9 cellular contexts compared by ENCODE assay signal in the genomic region with DNA sequence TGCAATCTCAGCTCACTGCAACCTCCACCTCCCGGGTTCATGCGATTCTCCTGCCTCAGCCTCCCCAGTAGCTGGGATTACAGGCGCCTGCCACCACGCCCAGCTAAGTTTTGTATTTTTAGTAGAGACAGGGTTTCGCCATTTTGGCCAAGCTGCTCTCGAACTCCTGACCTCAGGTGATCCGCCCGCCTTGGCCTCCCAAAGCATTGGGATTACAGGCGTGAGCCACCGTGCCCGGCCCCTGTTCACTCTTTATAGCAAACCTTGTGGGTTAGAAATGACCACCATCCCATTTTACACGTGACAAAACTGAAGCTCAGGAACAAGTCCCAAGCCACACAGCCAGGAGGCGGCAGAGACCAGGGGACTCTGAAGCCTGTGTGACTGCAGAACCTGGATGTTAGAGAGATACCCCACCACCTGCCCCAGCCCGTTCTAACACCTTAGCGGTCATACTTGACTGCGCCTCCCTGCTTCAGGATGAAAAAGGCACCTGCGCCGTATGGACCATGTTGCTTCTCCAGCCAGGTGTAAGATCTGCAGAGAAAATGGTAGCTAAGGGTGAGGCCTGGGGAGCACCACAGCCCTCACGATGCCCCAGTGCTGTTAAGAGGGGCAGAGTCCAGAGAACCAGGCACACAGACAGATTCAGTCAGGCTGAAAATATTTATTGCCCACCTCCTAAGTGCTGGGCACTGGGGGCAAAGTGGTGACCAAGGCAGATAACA. TPM values are rescaled to one million over a fixed set of nuclear protein-coding genes. Genes with fewer than 3 reads are reported as not detected.
DNase-seq lines count a peak whose midpoint lies in the region; ATAC-seq, FAIRE-seq and TF ChIP-seq lines count a peak whose summit lies in the region.
"Not testable (repeated sequence)": the region's sequence is repeated elsewhere in the genome, so short reads cannot be mapped to it uniquely, and the experiment has no call there.
"Had no signal": no experiment of that assay in that cellular context is flagged by ENCODE, and none has a peak within 500 bp of the region (broad histone marks: within the 10 kb centered on the region; RNA-seq: fewer than 3 reads in every experiment).

No MANE protein-coding gene starts in this region.

- H2BK20ac ChIP-seq in H1 (ENCODE audit: low read length), result not testable (repeated sequence)

- H3K9me3 Mint-ChIP-seq in activated CD4-positive, alpha-beta T cell treated with anti-CD3 and anti-CD28 coated beads, Interleukin-2, amount 10 ng/mL, durations not matched to agents 7 days and 5 days; neural crest cell: not testable (repeated sequence)

- intact Hi-C loops in left colon (cut with DNase I, micrococcal nuclease); upper lobe of right lung (cut with DNase I): not testable (repeated sequence)

- not testable (repeated sequence) for H3K23ac ChIP-seq in H1 (ENCODE audit: insufficient read length)

- not testable (repeated sequence) for H4K91ac ChIP-seq in H1 (replicated peaks; ENCODE audit: insufficient read length, low read length)

- H3K27ac Mint-ChIP-seq in activated CD4-positive, alpha-beta T cell treated with anti-CD3 and anti-CD28 coated beads, Interleukin-2, amount 10 ng/mL, durations not matched to agents 7 days and 5 days; neural crest cell (ENCODE audit: unreplicated experiment): not testable (repeated sequence)

- CTCF ChIA-PET in activated CD4-positive, alpha-beta T cell treated with anti-CD3 and anti-CD28 coated beads, Interleukin-2, amount 10 ng/mL, durations not matched to agents 7 days and 5 days (lab: Charles Lee), result not testable (repeated sequence)
- CTCF ChIA-PET in H1 (lab: Charles Lee; ENCODE audit: partially characterized antibody), result interaction anchor here (0.7 to 20.4 kb wide), 9 partner anchors 9 to 274 kb away, joined by 3 to 364 read pairs (median 4); a partner anchor contains a TSS

- 92% methylated on average over 16 of the region's 19 CpGs; no CpG with 5 or more reads in 1 of the 2 experiments for WGBS in H1 (ENCODE audit: extremely low coverage in 1 of 2, insufficient coverage in 1 of 2, insufficient read length in 1 of 2, insufficient replicate concordance in 2 of 2, low coverage in 1 of 2, low lambda C conversion rate in 2 of 2, missing lambda C conversion rate in 1 of 2), 2 experiments

- H3K9ac ChIP-seq in H1 (replicated peaks in 1 of 4; ENCODE audit: extremely low read depth in 1 of 4, low read depth in 3 of 4, low read length in 3 of 4), result not testable (repeated sequence)

- not testable (repeated sequence) for TF ChIP-seq EP300 in H1 (IDR thresholded peaks at IDR 0.05; ENCODE audit: borderline replicate concordance in 1 of 2, low read depth in 2 of 2, low read length in 2 of 2)

- H3K27me3 ChIP-seq in H7 (ENCODE audit: control insufficient read depth, insufficient read depth, low read length); H1 (replicated peaks in 1 of 4; ENCODE audit: control insufficient read depth in 3 of 4, extremely low read depth in 1 of 4, insufficient read depth in 3 of 4, low read length in 3 of 4); upper lobe of right lung: not testable (repeated sequence)

- H4K20me1 ChIP-seq in H1 (replicated peaks in 1 of 2; ENCODE audit: control insufficient read depth in 1 of 2, insufficient read depth in 2 of 2, low read length in 2 of 2), result peaks cover 0 to 12% of the 10 kb centered on the region in 2 experiments

- H3K56ac ChIP-seq in H1 (replicated peaks; ENCODE audit: insufficient read length, low read depth, low read length), result not testable (repeated sequence)

- not testable (repeated sequence) for H3K14ac ChIP-seq in H1 (ENCODE audit: insufficient read length)

- H3K9me3 ChIP-seq in H1 (ENCODE audit: insufficient read depth in 2 of 2, low read depth in 1 of 2, low read length in 1 of 2); upper lobe of right lung: not testable (repeated sequence)

- H3K4ac ChIP-seq in H1 (replicated peaks; ENCODE audit: insufficient read length, low read depth, low read length), result not testable (repeated sequence)

- DNase-seq in H7 (peak; percentile 22), upper lobe of right lung (peak; percentile 39)
- not testable (repeated sequence) for DNase-seq in activated CD4-positive, alpha-beta T cell treated with anti-CD3 and anti-CD28 coated beads, Interleukin-2, amount 10 ng/mL, durations not matched to agents 7 days and 5 days; H1 (ENCODE audit: low read depth in 1 of 2, low spot score in 2 of 2); left colon; neural crest cell (ENCODE audit: low read depth, low spot score)

- ATAC-seq in left colon, result peak; percentile 50
- ATAC-seq in upper lobe of right lung, result not testable (repeated sequence)

- not testable (repeated sequence) for H2AFZ ChIP-seq in H1 (ENCODE audit: low read length)

- H3K4me1 ChIP-seq in H1 (replicated peaks in 1 of 4; ENCODE audit: control insufficient read depth in 3 of 4, insufficient read depth in 4 of 4, low read length in 3 of 4); upper lobe of right lung: not testable (repeated sequence)

- peak in 1 of 3 experiments; percentile 9; a peak in 1 of 4 replicates for TF ChIP-seq CTCF in H1 (IDR thresholded peaks at IDR 0.05; ENCODE audit: control extremely low read depth in 1 of 3, insufficient read depth in 1 of 3, low read depth in 1 of 3, low read length in 3 of 3)
- not testable (repeated sequence) for TF ChIP-seq CTCF in neural crest cell (conservative IDR thresholded peaks at IDR 0.05); upper lobe of right lung (IDR thresholded peaks at IDR 0.05)

- not testable (repeated sequence) for H3K27me3 Mint-ChIP-seq in activated CD4-positive, alpha-beta T cell treated with anti-CD3 and anti-CD28 coated beads, Interleukin-2, amount 10 ng/mL, durations not matched to agents 7 days and 5 days; neural crest cell (ENCODE audit: low read depth)

- H2BK5ac ChIP-seq in H1 (ENCODE audit: low read depth, low read length), result not testable (repeated sequence)

- H3K79me1 ChIP-seq in H1 (ENCODE audit: low read depth, low read length), result not testable (repeated sequence)

- TF ChIP-seq POLR2A in H1 (IDR thresholded peaks at IDR 0.05; ENCODE audit: control extremely low read depth in 1 of 2, low read depth in 2 of 2, low read length in 2 of 2), result not testable (repeated sequence)

- FAIRE-seq in H1 (lab: Jason Lieb, UNC), result not testable (repeated sequence)

- not testable (repeated sequence) for H4K8ac ChIP-seq in H1 (ENCODE audit: extremely low read depth, insufficient read depth, low read length)

- H3K4me1 Mint-ChIP-seq in activated CD4-positive, alpha-beta T cell treated with anti-CD3 and anti-CD28 coated beads, Interleukin-2, amount 10 ng/mL, durations not matched to agents 7 days and 5 days, result peaks cover 21% of the 10 kb centered on the region
- peaks cover 11% of the 10 kb centered on the region for H3K4me1 Mint-ChIP-seq in neural crest cell

- H2BK12ac ChIP-seq in H1 (ENCODE audit: low read depth, low read length), result not testable (repeated sequence)

- H3K27ac ChIP-seq in H1 (ENCODE audit: low read depth, low read length); upper lobe of right lung: not testable (repeated sequence)

- H2BK15ac ChIP-seq in H1 (ENCODE audit: low read length), result not testable (repeated sequence)

- H2BK120ac ChIP-seq in H1 (replicated peaks; ENCODE audit: low read depth, low read length), result not testable (repeated sequence)

- H3K18ac ChIP-seq in H1 (ENCODE audit: extremely low read depth, low read length), result not testable (repeated sequence)

- peaks cover 16% of the 10 kb centered on the region for H3K36me3 ChIP-seq in H7 (replicated peaks; ENCODE audit: control insufficient read depth, insufficient read depth, low read length)
- H3K36me3 ChIP-seq in H1 (ENCODE audit: control insufficient read depth in 2 of 4, insufficient read depth in 4 of 4, low read length in 3 of 4), result peaks cover 9 to 25% (median 19%) of the 10 kb centered on the region in 4 experiments; a peak in 7 of 8 replicates
- peaks cover 35% of the 10 kb centered on the region for H3K36me3 ChIP-seq in upper lobe of right lung

- H3K79me2 ChIP-seq in H1 (ENCODE audit: control insufficient read depth in 1 of 2, insufficient read depth in 2 of 2, low read length in 2 of 2), result not testable (repeated sequence)

- POLR2A ChIA-PET in activated CD4-positive, alpha-beta T cell treated with anti-CD3 and anti-CD28 coated beads, Interleukin-2, amount 10 ng/mL, durations not matched to agents 7 days and 5 days (lab: Charles Lee), result not testable (repeated sequence)
- POLR2A ChIA-PET in H1 (lab: Charles Lee; ENCODE audit: partially characterized antibody), result interaction anchor here (1.2 to 6.4 kb wide), 5 partner anchors 8 to 80 kb away, joined by 3 to 87 read pairs (median 3); a partner anchor contains a TSS

- H3K4me2 ChIP-seq in H1 (ENCODE audit: insufficient read depth in 1 of 2, low read depth in 2 of 2, low read length in 2 of 2), result not testable (repeated sequence)

- not testable (repeated sequence) for H3K4me3 ChIP-seq in H7 (ENCODE audit: insufficient read depth, low read depth, low read length); H1 (ENCODE audit: extremely low read depth in 1 of 4, insufficient read depth in 2 of 4, low read depth in 3 of 4, low read length in 4 of 4); upper lobe of right lung

- peak; percentile 3 to 17; a peak in 1 of 4 replicates for TF ChIP-seq RAD21 in H1 (IDR thresholded peaks at IDR 0.05 in 1 of 2, conservative IDR thresholded peaks at IDR 0.05 in 1 of 2; ENCODE audit: low read depth in 2 of 2, low read length in 2 of 2)

- not testable (repeated sequence) for H2AK5ac ChIP-seq in H1 (ENCODE audit: low read depth, low read length)

- H3K23me2 ChIP-seq in H1 (ENCODE audit: low read depth, low read length), result not testable (repeated sequence)

- H3K36me3 Mint-ChIP-seq in activated CD4-positive, alpha-beta T cell treated with anti-CD3 and anti-CD28 coated beads, Interleukin-2, amount 10 ng/mL, durations not matched to agents 7 days and 5 days (ENCODE audit: low read depth), result peaks cover 25% of the 10 kb centered on the region
- not testable (repeated sequence) for H3K36me3 Mint-ChIP-seq in neural crest cell (ENCODE audit: low read depth)

- not testable (repeated sequence) for H4K5ac ChIP-seq in H1 (ENCODE audit: insufficient read length, low read depth, low read length)

- peak overlapping the region; percentile 36 for H3K4me3 Mint-ChIP-seq in activated CD4-positive, alpha-beta T cell treated with anti-CD3 and anti-CD28 coated beads, Interleukin-2, amount 10 ng/mL, durations not matched to agents 7 days and 5 days
- H3K4me3 Mint-ChIP-seq in neural crest cell, result peak overlapping the region; percentile 25

RNA-seq across cellular contexts. Expression of a gene that starts 3.6 kb away (rescaled TPM):
- 80.0 and 96.0 TPM in 2 replicates for total RNA-seq in H7 (2014; rRNA removed; shearing (Covaris generic))
- 10 to 100 TPM; 48.9 to 54.1 TPM for total RNA-seq in activated CD4-positive, alpha-beta T cell treated with anti-CD3 and anti-CD28 coated beads, Interleukin-2, amount 10 ng/mL, durations not matched to agents 7 days and 5 days
- total RNA-seq in H1 (2021; fragmentation: NEBNext Ultra II Directional; extraction: Animal tissue kit (Norgen Biotek cat#: 25700)), result 86.8 and 92.2 TPM in 2 replicates
- 170 and 190 TPM in 2 replicates for polyA plus RNA-seq in H1 (2011; rRNA removed)
- 178 TPM for polyA plus RNA-seq in H1 (2011; cell fraction: cytosol; rRNA removed)
- 109 TPM for polyA plus RNA-seq in H1 (2011; cell fraction: nucleus; rRNA removed)
- 79.9 to 110 TPM (median 110 TPM) in 4 replicates for polyA plus RNA-seq in H1 (2012, experiment 1 of 2)
- 150 TPM for polyA plus RNA-seq in H1 (2012, experiment 2 of 2)
- 57.8 TPM for polyA plus RNA-seq in H1 (2013, experiment 1 of 2)
- polyA plus RNA-seq in H1 (2013, experiment 2 of 2), result 57.8 TPM
- 90.0 and 93.9 TPM in 2 replicates for polyA minus RNA-seq in H1 (2011; rRNA and poly(A)+ RNA removed)
- polyA minus RNA-seq in H1 (2011; cell fraction: cytosol; rRNA and poly(A)+ RNA removed), result 73.2 TPM
- 37.0 TPM for polyA minus RNA-seq in H1 (2011; cell fraction: nucleus; rRNA and poly(A)+ RNA removed)
- 10 to 100 TPM; 43.6 to 48.9 TPM for total RNA-seq in left colon
- total RNA-seq in neural crest cell, result 62.2 and 63.1 TPM in 2 replicates
- total RNA-seq in upper lobe of right lung, result 54.9 TPM

RNA-seq across cellular contexts. Expression of a gene that starts 6.9 kb away (rescaled TPM):
- not detected in 2 replicates for total RNA-seq in H7 (2014; rRNA removed; shearing (Covaris generic))
- total RNA-seq in activated CD4-positive, alpha-beta T cell treated with anti-CD3 and anti-CD28 coated beads, Interleukin-2, amount 10 ng/mL, durations not matched to agents 7 days and 5 days, result not detected
- not detected in 2 replicates for total RNA-seq in H1 (2021; fragmentation: NEBNext Ultra II Directional; extraction: Animal tissue kit (Norgen Biotek cat#: 25700))
- polyA plus RNA-seq in H1 (2011; rRNA removed), result not detected in 2 replicates
- not detected for polyA plus RNA-seq in H1 (2011; cell fraction: cytosol; rRNA removed)
- not detected for polyA plus RNA-seq in H1 (2011; cell fraction: nucleus; rRNA removed)
- polyA plus RNA-seq in H1 (2012, experiment 1 of 2), result not detected in 4 replicates
- polyA plus RNA-seq in H1 (2012, experiment 2 of 2), result not detected
- not detected for polyA plus RNA-seq in H1 (2013, experiment 1 of 2)
- not detected for polyA plus RNA-seq in H1 (2013, experiment 2 of 2)
- not detected in 2 replicates for polyA minus RNA-seq in H1 (2011; rRNA and poly(A)+ RNA removed)
- not detected for polyA minus RNA-seq in H1 (2011; cell fraction: cytosol; rRNA and poly(A)+ RNA removed)
- polyA minus RNA-seq in H1 (2011; cell fraction: nucleus; rRNA and poly(A)+ RNA removed), result not detected
- not detected for total RNA-seq in left colon
- total RNA-seq in neural crest cell, result not detected in 2 replicates
- total RNA-seq in upper lobe of right lung, result not detected
- total RNA-seq: GM23248, HT1080, PC-3 had no signal
- polyA plus RNA-seq: GM23248 had no signal

RNA-seq across cellular contexts. Expression of a gene that starts 8.9 kb away (rescaled TPM):
- total RNA-seq in H7 (2014; rRNA removed; shearing (Covaris generic)), result 1.9 and 5.3 TPM in 2 replicates
- total RNA-seq in activated CD4-positive, alpha-beta T cell treated with anti-CD3 and anti-CD28 coated beads, Interleukin-2, amount 10 ng/mL, durations not matched to agents 7 days and 5 days, result 1 to 10 TPM; 2.1 to 2.2 TPM
- total RNA-seq in H1 (2021; fragmentation: NEBNext Ultra II Directional; extraction: Animal tissue kit (Norgen Biotek cat#: 25700)), result 0.86 and 1.6 TPM in 2 replicates
- 0.55 and 0.67 TPM in 2 replicates for polyA plus RNA-seq in H1 (2011; rRNA removed)
- 0.43 TPM for polyA plus RNA-seq in H1 (2011; cell fraction: cytosol; rRNA removed)
- 0.88 TPM for polyA plus RNA-seq in H1 (2011; cell fraction: nucleus; rRNA removed)
- 0.28 to 1.6 TPM (median 0.69 TPM) in 4 replicates for polyA plus RNA-seq in H1 (2012, experiment 1 of 2)
- polyA plus RNA-seq in H1 (2012, experiment 2 of 2), result 0.58 TPM
- polyA plus RNA-seq in H1 (2013, experiment 1 of 2), result 0.61 TPM
- polyA plus RNA-seq in H1 (2013, experiment 2 of 2), result 0.70 TPM
- 0.16 TPM in 1 of 2 replicates, not detected in the other for polyA minus RNA-seq in H1 (2011; rRNA and poly(A)+ RNA removed)
- polyA minus RNA-seq in H1 (2011; cell fraction: cytosol; rRNA and poly(A)+ RNA removed), result not detected
- polyA minus RNA-seq in H1 (2011; cell fraction: nucleus; rRNA and poly(A)+ RNA removed), result 1.3 TPM
- total RNA-seq in left colon (10 to 100 TPM; 28.7 to 94.9 TPM), neural crest cell (0.86 TPM in 2 replicates), upper lobe of right lung (31.3 TPM)
- total RNA-seq: HT1080 had no signal

RNA-seq across cellular contexts. Expression of a gene that starts 38.5 kb away (rescaled TPM):
- 36.0 and 53.1 TPM in 2 replicates for total RNA-seq in H7 (2014; rRNA removed; shearing (Covaris generic))
- total RNA-seq in activated CD4-positive, alpha-beta T cell treated with anti-CD3 and anti-CD28 coated beads, Interleukin-2, amount 10 ng/mL, durations not matched to agents 7 days and 5 days, result 10 to 100 TPM; 12.7 TPM
- total RNA-seq in H1 (2021; fragmentation: NEBNext Ultra II Directional; extraction: Animal tissue kit (Norgen Biotek cat#: 25700)), result 14.2 and 15.2 TPM in 2 replicates
- 69.6 and 103 TPM in 2 replicates for polyA plus RNA-seq in H1 (2011; rRNA removed)
- 46.5 TPM for polyA plus RNA-seq in H1 (2011; cell fraction: cytosol; rRNA removed)
- polyA plus RNA-seq in H1 (2011; cell fraction: nucleus; rRNA removed), result 93.1 TPM
- 10.6 to 41.9 TPM (median 29.6 TPM) in 4 replicates for polyA plus RNA-seq in H1 (2012, experiment 1 of 2)
- polyA plus RNA-seq in H1 (2012, experiment 2 of 2), result 34.0 TPM
- 29.0 TPM for polyA plus RNA-seq in H1 (2013, experiment 1 of 2)
- polyA plus RNA-seq in H1 (2013, experiment 2 of 2), result 28.6 TPM
- 13.7 and 25.1 TPM in 2 replicates for polyA minus RNA-seq in H1 (2011; rRNA and poly(A)+ RNA removed)
- polyA minus RNA-seq in H1 (2011; cell fraction: cytosol; rRNA and poly(A)+ RNA removed), result 34.5 TPM
- 30.6 TPM for polyA minus RNA-seq in H1 (2011; cell fraction: nucleus; rRNA and poly(A)+ RNA removed)
- 10 to 100 TPM; 17.3 to 20.4 TPM for total RNA-seq in left colon
- total RNA-seq in neural crest cell, result 6.8 and 10.3 TPM in 2 replicates
- total RNA-seq in upper lobe of right lung, result 15.0 TPM

RNA-seq across cellular contexts. Expression of a gene that starts 38.9 kb away (rescaled TPM):
- total RNA-seq in H7 (2014; rRNA removed; shearing (Covaris generic)), result 79.6 and 83.0 TPM in 2 replicates
- total RNA-seq in activated CD4-positive, alpha-beta T cell treated with anti-CD3 and anti-CD28 coated beads, Interleukin-2, amount 10 ng/mL, durations not matched to agents 7 days and 5 days, result 10 to 100 TPM; 21.1 to 26.9 TPM
- 56.2 and 66.0 TPM in 2 replicates for total RNA-seq in H1 (2021; fragmentation: NEBNext Ultra II Directional; extraction: Animal tissue kit (Norgen Biotek cat#: 25700))
- 92.8 and 125 TPM in 2 replicates for polyA plus RNA-seq in H1 (2011; rRNA removed)
- 99.3 TPM for polyA plus RNA-seq in H1 (2011; cell fraction: cytosol; rRNA removed)
- 84.3 TPM for polyA plus RNA-seq in H1 (2011; cell fraction: nucleus; rRNA removed)
- 66.1 to 69.5 TPM (median 68.1 TPM) in 4 replicates for polyA plus RNA-seq in H1 (2012, experiment 1 of 2)
- 92.1 TPM for polyA plus RNA-seq in H1 (2012, experiment 2 of 2)
- 40.1 TPM for polyA plus RNA-seq in H1 (2013, experiment 1 of 2)
- polyA plus RNA-seq in H1 (2013, experiment 2 of 2), result 38.2 TPM
- polyA minus RNA-seq in H1 (2011; rRNA and poly(A)+ RNA removed), result 18.9 and 23.9 TPM in 2 replicates
- polyA minus RNA-seq in H1 (2011; cell fraction: cytosol; rRNA and poly(A)+ RNA removed), result 30.8 TPM
- 19.9 TPM for polyA minus RNA-seq in H1 (2011; cell fraction: nucleus; rRNA and poly(A)+ RNA removed)
- total RNA-seq in left colon, result 10 to 100 TPM; 11.8 to 12.7 TPM
- total RNA-seq in neural crest cell, result 16.8 and 20.3 TPM in 2 replicates
- 12.4 TPM for total RNA-seq in upper lobe of right lung
